2 cellular contexts compared by ENCODE assay signal in genomic region chr5:126718246-126718868, GRCh38.
TF ChIP-seq lines count a peak whose summit lies in the region.

No MANE protein-coding gene starts in this region.

TF ChIP-seq in A549, 52 proteins besides CTCF, POLR2A, EP300 and RAD21 (continued from another document):
- TF ChIP-seq HES2 (IDR thresholded peaks at IDR 0.05): no peak
- no peak for TF ChIP-seq EHF (CRISPR knock-in tag; IDR thresholded peaks at IDR 0.05)
- TF ChIP-seq HEYL (CRISPR knock-in tag; IDR thresholded peaks at IDR 0.05): no peak
- no peak for TF ChIP-seq NFE2L2 (conservative IDR thresholded peaks at IDR 0.05; ENCODE audit: low read length)
- TF ChIP-seq KDM1A (IDR thresholded peaks at IDR 0.05; ENCODE audit: low read depth): no peak
- no peak for TF ChIP-seq CHD4 (IDR thresholded peaks at IDR 0.05; ENCODE audit: borderline replicate concordance)
- TF ChIP-seq ZC3H11A (IDR thresholded peaks at IDR 0.05): no peak
- no peak for TF ChIP-seq FOSL2 (IDR thresholded peaks at IDR 0.05)
- TF ChIP-seq FOSL2 (CRISPR knock-in tag; IDR thresholded peaks at IDR 0.05): no peak
- no peak for TF ChIP-seq TP53 (CRISPR knock-in tag; IDR thresholded peaks at IDR 0.05)
- no peak for TF ChIP-seq TFCP2L1 (CRISPR knock-in tag; IDR thresholded peaks at IDR 0.05)
- no peak for TF ChIP-seq HOXB5 (CRISPR knock-in tag; IDR thresholded peaks at IDR 0.05)
- no peak for TF ChIP-seq RNF2 (IDR thresholded peaks at IDR 0.05; ENCODE audit: borderline replicate concordance, low read depth)
- no peak for TF ChIP-seq EHMT2 (IDR thresholded peaks at IDR 0.05; ENCODE audit: low read depth)
- TF ChIP-seq BHLHE40 (IDR thresholded peaks at IDR 0.05; ENCODE audit: low read depth, low read length): no peak

TF ChIP-seq in IMR-90, 13 proteins besides CTCF, POLR2A, EP300 and RAD21 (continued from another document):
- TF ChIP-seq, protein P1, sequence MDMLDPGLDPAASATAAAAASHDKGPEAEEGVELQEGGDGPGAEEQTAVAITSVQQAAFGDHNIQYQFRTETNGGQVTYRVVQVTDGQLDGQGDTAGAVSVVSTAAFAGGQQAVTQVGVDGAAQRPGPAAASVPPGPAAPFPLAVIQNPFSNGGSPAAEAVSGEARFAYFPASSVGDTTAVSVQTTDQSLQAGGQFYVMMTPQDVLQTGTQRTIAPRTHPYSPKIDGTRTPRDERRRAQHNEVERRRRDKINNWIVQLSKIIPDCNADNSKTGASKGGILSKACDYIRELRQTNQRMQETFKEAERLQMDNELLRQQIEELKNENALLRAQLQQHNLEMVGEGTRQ (IDR thresholded peaks at IDR 0.05; ENCODE audit: low read depth, low read length): no peak
- TF ChIP-seq SMC3 (IDR thresholded peaks at IDR 0.05; ENCODE audit: low read depth, low read length) (no peak), MAFK (IDR thresholded peaks at IDR 0.05; ENCODE audit: low read depth, low read length) (no peak), MAZ (IDR thresholded peaks at IDR 0.05; ENCODE audit: borderline replicate concordance, low read depth, low read length) (no peak), NFE2L2 (IDR thresholded peaks at IDR 0.05; ENCODE audit: low read depth, low read length) (no peak), CEBPB (IDR thresholded peaks at IDR 0.05; ENCODE audit: low read depth, low read length) (no peak), RFX5 (IDR thresholded peaks at IDR 0.05; ENCODE audit: low read depth, low read length) (no peak), MXI1 (IDR thresholded peaks at IDR 0.05; ENCODE audit: borderline replicate concordance, low read depth, low read length) (no peak), FOS (IDR thresholded peaks at IDR 0.05; ENCODE audit: low read depth, low read length) (no peak), BHLHE40 (IDR thresholded peaks at IDR 0.05; ENCODE audit: low read depth, low read length) (no peak)
- TF ChIP-seq, protein P2, sequence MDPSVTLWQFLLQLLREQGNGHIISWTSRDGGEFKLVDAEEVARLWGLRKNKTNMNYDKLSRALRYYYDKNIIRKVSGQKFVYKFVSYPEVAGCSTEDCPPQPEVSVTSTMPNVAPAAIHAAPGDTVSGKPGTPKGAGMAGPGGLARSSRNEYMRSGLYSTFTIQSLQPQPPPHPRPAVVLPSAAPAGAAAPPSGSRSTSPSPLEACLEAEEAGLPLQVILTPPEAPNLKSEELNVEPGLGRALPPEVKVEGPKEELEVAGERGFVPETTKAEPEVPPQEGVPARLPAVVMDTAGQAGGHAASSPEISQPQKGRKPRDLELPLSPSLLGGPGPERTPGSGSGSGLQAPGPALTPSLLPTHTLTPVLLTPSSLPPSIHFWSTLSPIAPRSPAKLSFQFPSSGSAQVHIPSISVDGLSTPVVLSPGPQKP (IDR thresholded peaks at IDR 0.05; ENCODE audit: borderline replicate concordance, low read depth, low read length): no peak
